1 cellular context compared by ENCODE assay signal in genomic region chr11:3132271-3132781, GRCh38.
TF ChIP-seq lines count a peak whose summit lies in the region.

No MANE protein-coding gene starts in this region.

TF ChIP-seq in WTC11, 78 proteins besides CTCF, POLR2A, EP300 and RAD21 (continued from another document):
- TF ChIP-seq AR (CRISPR knock-in tag; IDR thresholded peaks at IDR 0.05) (no peak), ZBTB21 (CRISPR knock-in tag; IDR thresholded peaks at IDR 0.05; ENCODE audit: borderline replicate concordance) (no peak), MYBL2 (CRISPR knock-in tag; IDR thresholded peaks at IDR 0.05) (no peak), ZNF232 (CRISPR knock-in tag; IDR thresholded peaks at IDR 0.05) (no peak), SMAD3 (CRISPR knock-in tag; IDR thresholded peaks at IDR 0.05; ENCODE audit: borderline replicate concordance) (no peak), FOXP4 (CRISPR knock-in tag; IDR thresholded peaks at IDR 0.05) (no peak), ATF3 (CRISPR knock-in tag; conservative IDR thresholded peaks at IDR 0.05) (no peak), ZNF416 (CRISPR knock-in tag; IDR thresholded peaks at IDR 0.05) (no peak), E2F1 (CRISPR knock-in tag; IDR thresholded peaks at IDR 0.05) (no peak)
